In genomic region chr11:13283636-13284035, GRCh38 we compare ENCODE assay signal across 12 cellular contexts.
"Had no signal": no experiment of that assay in that cellular context is flagged by ENCODE, and none has a peak within 500 bp of the region (broad histone marks: within the 10 kb centered on the region; RNA-seq: fewer than 3 reads in every experiment).

No MANE protein-coding gene starts in this region.

- DNase-seq: activated CD4-positive, alpha-beta T cell treated with anti-CD3 and anti-CD28 coated beads, Interleukin-2, amount 50 U/mL, for 1 hour; activated naive CD4-positive, alpha-beta T cell treated with anti-CD3 and anti-CD28 coated beads, Interleukin-2, amount 50 U/mL, for 16 hours; activated T-cell treated with anti-CD3 and anti-CD28 coated beads, Interleukin-2, amount 50 U/mL, for 1 hour; adrenal gland; kidney; left ventricle myocardium superior; mesenchymal stem cell; small intestine; T-helper 2 cell; thyroid gland had no signal

- ATAC-seq: left ventricle myocardium superior had no signal

- H3K27me3 Mint-ChIP-seq: dendritic cell treated with granulocyte-macrophage colony-stimulating factor and Interleukin-4, amounts not matched to agents 40 ng/mL and 50 ng/mL, for 4 days had no signal

- H3K4me3 Mint-ChIP-seq: dendritic cell treated with granulocyte-macrophage colony-stimulating factor and Interleukin-4, amounts not matched to agents 40 ng/mL and 50 ng/mL, for 4 days had no signal

- H3K9me3 Mint-ChIP-seq: dendritic cell treated with granulocyte-macrophage colony-stimulating factor and Interleukin-4, amounts not matched to agents 40 ng/mL and 50 ng/mL, for 4 days had no signal

- H3K27ac Mint-ChIP-seq: dendritic cell treated with granulocyte-macrophage colony-stimulating factor and Interleukin-4, amounts not matched to agents 40 ng/mL and 50 ng/mL, for 4 days had no signal

- H3K27ac ChIP-seq: adrenal gland, thyroid gland, vagina had no signal
